Comparison of ENCODE assay signal across 1 cellular context in genomic region chr13:41029629-41030028, GRCh38.
TF ChIP-seq lines count a peak whose summit lies in the region.

No MANE protein-coding gene starts in this region.

TF ChIP-seq in HepG2, 621 proteins besides CTCF, POLR2A, EP300 and RAD21:
- TF ChIP-seq STAG1 (CRISPR knock-in tag; IDR thresholded peaks at IDR 0.05) = peak; percentile 62
- no peak for TF ChIP-seq KIAA2018 (CRISPR knock-in tag; IDR thresholded peaks at IDR 0.05; ENCODE audit: borderline replicate concordance)
